In genomic region chr18:69455120-69455519, GRCh38 we compare ENCODE assay signal across 22 cellular contexts. TPM values are rescaled to one million over a fixed set of nuclear protein-coding genes. Genes with fewer than 3 reads are reported as not detected.
"Had no signal": no experiment of that assay in that cellular context is flagged by ENCODE, and none has a peak within 500 bp of the region (broad histone marks: within the 10 kb centered on the region; RNA-seq: fewer than 3 reads in every experiment).

No MANE protein-coding gene starts in this region.

- H3K4me3 ChIP-seq: dorsolateral prefrontal cortex, lung, mucosa of descending colon, pancreas, right lobe of liver, suprapubic skin, transverse colon, upper lobe of right lung, uterus had no signal

- H3K27me3 ChIP-seq: dorsolateral prefrontal cortex, neutrophil, pancreas, right lobe of liver, suprapubic skin, transverse colon, upper lobe of right lung, uterus had no signal

- ATAC-seq: mucosa of descending colon; natural killer cell treated with Interleukin-12 subunit alpha and Interleukin-12 subunit beta and Interleukin-15 and Interleukin-18, amount 100 ng/mL, for 72 hours; pancreas; right lobe of liver; stimulated activated naive CD8-positive, alpha-beta T cell treated with anti-CD3 and anti-CD28 coated beads, Interleukin-15, amount 100 ng/mL, for 72 hours; upper lobe of right lung had no signal

- H3K36me3 ChIP-seq: neutrophil, pancreas, right lobe of liver, suprapubic skin, transverse colon, upper lobe of right lung, uterus had no signal

- DNase-seq: cortex of kidney; dorsolateral prefrontal cortex; effector CD4-positive, alpha-beta T cell; hypothalamus; immature natural killer cell; mucosa of descending colon; naive B cell; pancreas; right lobe of liver; small intestine; stimulated activated CD4-positive, alpha-beta T cell treated with anti-CD3 and anti-CD28 coated beads, Interleukin-15, amount 100 ng/mL, for 24 hours; stimulated activated CD4-positive, alpha-beta T cell treated with anti-CD3 and anti-CD28 coated beads, Interleukin-2, amount 100 ng/mL, for 48 hours; stimulated activated naive CD4-positive, alpha-beta T cell; stimulated activated naive CD8-positive, alpha-beta T cell treated with anti-CD3 and anti-CD28 coated beads, Interleukin-15, amount 100 ng/mL, for 72 hours; transverse colon; upper lobe of right lung; uterus had no signal

- H3K27ac ChIP-seq: dorsolateral prefrontal cortex, neutrophil, pancreas, right lobe of liver, suprapubic skin, transverse colon, upper lobe of right lung, uterus had no signal

- H3K4me1 ChIP-seq: pancreas, right lobe of liver, suprapubic skin, transverse colon, upper lobe of right lung, uterus had no signal

- H3K9me3 ChIP-seq: mucosa of descending colon, neutrophil, pancreas, right lobe of liver, transverse colon, upper lobe of right lung, uterus had no signal

RNA-seq across cellular contexts. Expression of gene DOK6, which starts 54.4 kb away (rescaled TPM):
- polyA plus RNA-seq: keratinocyte had no signal
